In genomic region chr17:75776399-75777242, GRCh38 we compare ENCODE assay signal across 8 cellular contexts. TPM values are rescaled to one million over a fixed set of nuclear protein-coding genes. Genes with fewer than 3 reads are reported as not detected.
A peak's percentile ranks its signal among the peaks of the same experiment; 100 is the strongest.
DNase-seq lines count a peak whose midpoint lies in the region; ATAC-seq and TF ChIP-seq lines count a peak whose summit lies in the region.

No MANE protein-coding gene starts in this region.

- H3K9me3 Mint-ChIP-seq in GM23338 (peaks cover 4% of the 10 kb centered on the region; the same call in 2 of the 3 replicates), neural progenitor cell (peaks cover 2% of the 10 kb centered on the region)

- H3K4me1 Mint-ChIP-seq in GM23338: peaks cover 39% of the 10 kb centered on the region
- H3K4me1 Mint-ChIP-seq in neural progenitor cell: peaks cover 29% of the 10 kb centered on the region

- H3K27ac Mint-ChIP-seq in GM23338 (peak overlapping the region; percentile 18; the same call in 1 of the 2 replicates), neural progenitor cell (no peak overlapping the region)

- H3K9ac ChIP-seq in duodenal mucosa (ENCODE audit: low read depth in 1 of 2, low read length in 2 of 2) (peak overlapping the region; percentile 4 to 45), neural progenitor cell (no peak overlapping the region)

- no peaks in the 10 kb centered on the region; the same call in 1 of the 2 replicates for H3K9me3 ChIP-seq in SJSA1 (replicated peaks)
- no peaks in the 10 kb centered on the region for H3K9me3 ChIP-seq in duodenal mucosa (ENCODE audit: control insufficient read depth in 1 of 2, low read length in 2 of 2)
- H3K9me3 ChIP-seq in neural progenitor cell (ENCODE audit: low read depth): no peaks in the 10 kb centered on the region

- peaks cover 22% of the 10 kb centered on the region for H3K79me2 ChIP-seq in GM23338 (replicated peaks; ENCODE audit: insufficient read depth)
- H3K79me2 ChIP-seq in neural progenitor cell (ENCODE audit: low read depth): peaks cover 31% of the 10 kb centered on the region

- H3K36me3 Mint-ChIP-seq in GM23338 (ENCODE audit: low read depth): peaks cover 46% of the 10 kb centered on the region
- H3K36me3 Mint-ChIP-seq in neural progenitor cell: peaks cover 29% of the 10 kb centered on the region

- DNase-seq in GM23338 (ENCODE audit: low spot score) (no peak), SJSA1 (ENCODE audit: low read depth in 1 of 2, low spot score in 2 of 2) (no peak), neural progenitor cell (ENCODE audit: low spot score) (no peak), superior temporal gyrus (ENCODE audit: extremely low spot score) (no peak)

- no peak overlapping the region; the same call in 1 of the 2 replicates for H3K27ac ChIP-seq in GM23338 (ENCODE audit: low read depth)
- H3K27ac ChIP-seq in SJSA1: no peak overlapping the region
- H3K27ac ChIP-seq in duodenal mucosa (ENCODE audit: low read depth, low read length): peak overlapping the region; percentile 1
- H3K27ac ChIP-seq in neural progenitor cell: no peak overlapping the region

- 0 out of 2 replicates have a peak overlapping the region, but pooled peaks have one; percentile 80 for H3K4me3 ChIP-seq in GM23338
- peak overlapping the region; percentile 3; the same call in 1 of the 2 replicates for H3K4me3 ChIP-seq in SJSA1
- peak overlapping the region; percentile 89 to 91 for H3K4me3 ChIP-seq in duodenal mucosa (ENCODE audit: low read depth in 1 of 2, low read length in 2 of 2)
- H3K4me3 ChIP-seq in neural progenitor cell: peak overlapping the region; percentile 99

- ATAC-seq in GM23338 (no peak), GM21576 (IDR thresholded peaks at IDR 0.05; ENCODE audit: unreplicated experiment) (no peak), GM21423 (IDR thresholded peaks at IDR 0.05; ENCODE audit: unreplicated experiment) (no peak), HG03521 (IDR thresholded peaks at IDR 0.05; ENCODE audit: unreplicated experiment) (no peak)

- TF ChIP-seq CTCF in GM23338 (conservative IDR thresholded peaks at IDR 0.05; ENCODE audit: low read depth in 2 of 2): no peak
- no peak for TF ChIP-seq CTCF in neural progenitor cell (IDR thresholded peaks at IDR 0.05)

- H3K9me2 ChIP-seq in GM23338 (ENCODE audit: insufficient read depth): no peaks in the 10 kb centered on the region

- H3K27me3 ChIP-seq in GM23338 (ENCODE audit: insufficient read depth) (no peaks in the 10 kb centered on the region), SJSA1 (replicated peaks) (0 out of 2 replicates have a peak, but pooled peaks cover 5% of the 10 kb centered on the region), duodenal mucosa (ENCODE audit: control insufficient read depth in 1 of 2, insufficient read depth in 2 of 2, low read length in 2 of 2) (no peaks in the 10 kb centered on the region), neural progenitor cell (no peaks in the 10 kb centered on the region)

- H3F3A ChIP-seq in GM23338 (replicated peaks; ENCODE audit: low read depth): peaks cover 31% of the 10 kb centered on the region
- H3F3A ChIP-seq in neural progenitor cell (ENCODE audit: low read depth): peaks cover 68% of the 10 kb centered on the region

- H3K4me2 ChIP-seq in GM23338 (no peak overlapping the region), neural progenitor cell (peak overlapping the region; percentile 100)

- H3K4me1 ChIP-seq in GM23338 (ENCODE audit: insufficient read depth) (peaks cover 10% of the 10 kb centered on the region), SJSA1 (replicated peaks) (peaks cover 17% of the 10 kb centered on the region), duodenal mucosa (ENCODE audit: control insufficient read depth in 1 of 2, insufficient read depth in 2 of 2, low read length in 2 of 2) (peaks cover 28 to 42% of the 10 kb centered on the region in 2 donors), neural progenitor cell (peaks cover 17% of the 10 kb centered on the region)

- H3K4me3 Mint-ChIP-seq in GM23338: peak overlapping the region; percentile 92
- peak overlapping the region; percentile 100 for H3K4me3 Mint-ChIP-seq in neural progenitor cell

- H4K20me1 ChIP-seq in GM23338 (replicated peaks; ENCODE audit: insufficient read depth): peaks cover 18% of the 10 kb centered on the region
- peaks cover 48% of the 10 kb centered on the region for H4K20me1 ChIP-seq in neural progenitor cell (ENCODE audit: low read depth)

- no peak overlapping the region for H2AFZ ChIP-seq in GM23338
- no peak overlapping the region for H2AFZ ChIP-seq in neural progenitor cell (replicated peaks)

- H3K27me3 Mint-ChIP-seq in GM23338 (ENCODE audit: insufficient read depth, low read depth, poor library complexity): peaks cover 50% of the 10 kb centered on the region
- peaks cover 10% of the 10 kb centered on the region for H3K27me3 Mint-ChIP-seq in neural progenitor cell (ENCODE audit: insufficient read depth, low read depth)

- H3K36me3 ChIP-seq in GM23338 (ENCODE audit: insufficient read depth) (peaks cover 17% of the 10 kb centered on the region; the same call in 1 of the 2 replicates), SJSA1 (peaks cover 58% of the 10 kb centered on the region), duodenal mucosa (ENCODE audit: control insufficient read depth in 1 of 2, insufficient read depth in 2 of 2, low read length in 2 of 2) (peaks cover 22 to 41% of the 10 kb centered on the region in 2 donors), neural progenitor cell (peaks cover 16% of the 10 kb centered on the region)

TF ChIP-seq in GM23338, 12 proteins besides CTCF, POLR2A, EP300 and RAD21 (continues in another document):
- TF ChIP-seq ETS1 (IDR thresholded peaks at IDR 0.05) (no peak), CREB1 (CRISPR knock-in tag; IDR thresholded peaks at IDR 0.05; ENCODE audit: low read depth) (no peak), EZH2phosphoT487 (IDR thresholded peaks at IDR 0.05; ENCODE audit: unreplicated experiment) (no peak), POLR2AphosphoS5 (IDR thresholded peaks at IDR 0.05; ENCODE audit: low read depth) (peak; percentile 38)

RNA-seq across cellular contexts. Expression of gene UNK, which starts 8.0 kb away (rescaled TPM):
- 65.2 and 67.0 TPM in 2 replicates for total RNA-seq in GM23338 (2014; rRNA removed; shearing (Covaris generic))
- 16.6 and 21.8 TPM in 2 replicates for polyA plus RNA-seq in GM23338 (2016; fragmentation: Nextera tagmentation; extraction: Ambion mirVana)
- 28.8 and 42.8 TPM in 2 replicates for total RNA-seq in SJSA1 (2014; rRNA removed; shearing (Covaris generic))
- total RNA-seq in neural progenitor cell (ENCODE audit: low replicate concordance): 38.5 and 43.0 TPM in 2 replicates

RNA-seq across cellular contexts. Expression of gene GALK1, which starts 11.6 kb away (rescaled TPM):
- total RNA-seq in GM23338 (2014; rRNA removed; shearing (Covaris generic)): 30.5 TPM in 2 replicates
- 31.7 and 34.7 TPM in 2 replicates for polyA plus RNA-seq in GM23338 (2016; fragmentation: Nextera tagmentation; extraction: Ambion mirVana)
- total RNA-seq in SJSA1 (2014; rRNA removed; shearing (Covaris generic)): 50.5 and 50.6 TPM in 2 replicates
- 6.5 and 27.3 TPM in 2 replicates for total RNA-seq in neural progenitor cell (ENCODE audit: low replicate concordance)

RNA-seq across cellular contexts. Expression of gene ITGB4, which starts 55.4 kb away (rescaled TPM):
- total RNA-seq in GM23338 (2014; rRNA removed; shearing (Covaris generic)): 9.7 and 10.3 TPM in 2 replicates
- polyA plus RNA-seq in GM23338 (2016; fragmentation: Nextera tagmentation; extraction: Ambion mirVana): 4.2 and 6.1 TPM in 2 replicates
- not detected in 2 replicates for total RNA-seq in SJSA1 (2014; rRNA removed; shearing (Covaris generic))
- total RNA-seq in neural progenitor cell (ENCODE audit: low replicate concordance): 1.1 TPM in 1 of 2 replicates, not detected in the other

Comparison
In these comparisons a context has a peak if more than half of its experiments do, and no peak if none do; other contexts are left out.
1. H3K4me3 ChIP-seq: peak in every context shown above with its lines; median percentile 99 in neural progenitor cell; 90 in duodenal mucosa; 80 in GM23338; 3 in SJSA1.